In the genomic region with DNA sequence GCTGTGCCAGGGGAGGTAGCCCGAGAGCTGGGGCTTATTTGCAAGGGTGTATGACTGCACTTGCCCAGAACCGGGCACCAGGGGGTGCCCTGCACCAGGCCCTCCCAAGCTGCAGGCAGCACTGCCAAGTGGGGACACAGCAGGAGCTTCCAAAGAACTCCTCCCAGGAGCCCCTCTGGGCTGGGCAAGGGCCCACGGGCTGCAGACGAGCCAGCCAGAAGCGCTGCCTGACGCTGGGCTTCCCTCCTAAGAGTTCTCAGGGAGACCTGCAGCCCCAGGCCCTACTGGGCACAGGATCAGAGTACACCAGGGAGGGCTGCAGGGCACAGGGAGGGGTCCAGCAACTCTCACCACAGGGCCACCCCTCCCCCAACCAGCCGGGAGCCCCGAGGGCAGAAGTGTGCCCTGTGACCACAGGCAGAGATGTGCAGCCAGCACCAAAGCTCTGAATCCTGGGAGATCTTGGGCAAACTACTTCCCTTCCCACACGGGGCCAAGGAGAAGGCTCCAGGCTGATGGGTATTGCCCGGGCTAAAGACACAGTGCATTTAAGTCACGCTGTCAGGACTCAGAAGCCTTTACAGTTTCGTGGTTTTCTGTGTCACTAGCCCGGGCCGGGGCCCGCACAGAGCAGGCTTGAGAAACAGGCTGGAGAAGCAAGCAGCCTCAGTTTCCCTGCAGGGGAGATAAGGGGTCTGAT, we compare ENCODE assay signal across 8 cellular contexts.
DNase-seq lines count a peak whose midpoint lies in the region; ATAC-seq and TF ChIP-seq lines count a peak whose summit lies in the region.

No MANE protein-coding gene starts in this region.

- H3K18ac ChIP-seq in neuronal stem cell (ENCODE audit: low read length), result peak overlapping the region; percentile 83

- no peaks in the 10 kb centered on the region for H3K4me1 Mint-ChIP-seq in activated CD4-positive, alpha-beta T cell treated with anti-CD3 and anti-CD28 coated beads for 36 hours

- H3K27ac Mint-ChIP-seq in activated CD4-positive, alpha-beta T cell treated with anti-CD3 and anti-CD28 coated beads for 36 hours, result no peak overlapping the region

- peak; percentile 75 for DNase-seq in activated CD4-positive, alpha-beta T cell treated with anti-CD3 and anti-CD28 coated beads for 36 hours
- no peak for DNase-seq in activated CD4-positive, alpha-beta T cell treated with anti-CD3 and anti-CD28 coated beads for 1 hour
- peak; percentile 14 for DNase-seq in KG1 (lab: John Stamatoyannopoulos, UW)
- DNase-seq in SHP77 treated with DMSO at 0.1 percent for 48 hours (lab: John Stamatoyannopoulos, UW), result peak; percentile 15
- peak; percentile 25 to 66 for DNase-seq in dermis microvascular lymphatic vessel endothelial cell (ENCODE audit: low read depth in 2 of 2)
- no peak for DNase-seq in neuronal stem cell (ENCODE audit: low spot score)
- no peak for DNase-seq in ascending aorta (ENCODE audit: low spot score in 2 of 2)

- POLR2A ChIA-PET in activated CD4-positive, alpha-beta T cell treated with anti-CD3 and anti-CD28 coated beads for 36 hours (lab: Charles Lee), result no interaction called here

- H3K4me2 ChIP-seq in neuronal stem cell (ENCODE audit: insufficient read depth, low read length, poor library complexity, severe bottlenecking), result no peak overlapping the region

- H4K8ac ChIP-seq in neuronal stem cell (ENCODE audit: low read depth, low read length), result no peak overlapping the region

- H3K27ac ChIP-seq in neuronal stem cell (replicated peaks; ENCODE audit: low read length) (no peak overlapping the region), ascending aorta (no peak overlapping the region)

- no peak overlapping the region for H4K91ac ChIP-seq in neuronal stem cell (ENCODE audit: low read depth, low read length, poor library complexity)

- peaks cover 0 to 6% (median 0%) of the 10 kb centered on the region in 3 experiments for H3K27me3 ChIP-seq in neuronal stem cell (ENCODE audit: control insufficient read depth in 3 of 3, insufficient read depth in 3 of 3, low read depth in 1 of 3, low read length in 3 of 3)
- H3K27me3 ChIP-seq in ascending aorta, result no peaks in the 10 kb centered on the region

- no peak overlapping the region for H2BK12ac ChIP-seq in neuronal stem cell (ENCODE audit: low read length)

- peaks cover 11% of the 10 kb centered on the region for H3K27me3 Mint-ChIP-seq in activated CD4-positive, alpha-beta T cell treated with anti-CD3 and anti-CD28 coated beads for 36 hours

- TF ChIP-seq CTCF in ascending aorta (IDR thresholded peaks at IDR 0.05), result no peak

- no peak overlapping the region for H2BK5ac ChIP-seq in neuronal stem cell (ENCODE audit: low read length)

- no peak overlapping the region for H3K9ac ChIP-seq in neuronal stem cell (ENCODE audit: low read depth, low read length, poor library complexity)

- H2BK120ac ChIP-seq in neuronal stem cell (ENCODE audit: low read depth, low read length), result no peak overlapping the region

- H3K36me3 ChIP-seq in neuronal stem cell (replicated peaks in 1 of 2; ENCODE audit: control insufficient read depth in 2 of 2, insufficient read depth in 2 of 2, low read length in 2 of 2), result no peaks in the 10 kb centered on the region
- H3K36me3 ChIP-seq in ascending aorta, result no peaks in the 10 kb centered on the region

- H3K4me3 ChIP-seq in neuronal stem cell (ENCODE audit: low read length in 2 of 2) (no peak overlapping the region), ascending aorta (no peak overlapping the region)

- CTCF ChIA-PET in activated CD4-positive, alpha-beta T cell treated with anti-CD3 and anti-CD28 coated beads for 36 hours (lab: Charles Lee), result interaction anchor here (0.8 to 1.0 kb wide), 3 partner anchors 74 to 137 kb away, joined by 3 to 5 read pairs (median 3); no protein-coding TSS in a partner anchor

- no peak overlapping the region for H3K23ac ChIP-seq in neuronal stem cell (ENCODE audit: low read depth, low read length, poor library complexity)

- peak; percentile 97 for ATAC-seq in activated CD4-positive, alpha-beta T cell treated with anti-CD3 and anti-CD28 coated beads for 36 hours
- ATAC-seq in HG03280 (IDR thresholded peaks at IDR 0.05; ENCODE audit: unreplicated experiment), result no peak

- no peaks in the 10 kb centered on the region for H3K9me3 Mint-ChIP-seq in activated CD4-positive, alpha-beta T cell treated with anti-CD3 and anti-CD28 coated beads for 36 hours (ENCODE audit: low read depth)

- WGBS in neuronal stem cell (ENCODE audit: extremely low coverage in 2 of 2, insufficient read length in 2 of 2, insufficient replicate concordance in 1 of 2), 2 donors, result no CpG with 5 or more reads among the region's 15 CpGs

- no peak overlapping the region for H2AFZ ChIP-seq in neuronal stem cell (ENCODE audit: low read length)

- peaks cover 0 to 5% of the 10 kb centered on the region in 2 donors for H3K9me3 ChIP-seq in neuronal stem cell (replicated peaks in 1 of 2; ENCODE audit: control insufficient read depth in 2 of 2, insufficient read depth in 1 of 2, low read depth in 1 of 2, low read length in 2 of 2)
- no peaks in the 10 kb centered on the region for H3K9me3 ChIP-seq in ascending aorta

- H3K14ac ChIP-seq in neuronal stem cell (ENCODE audit: low read length), result no peak overlapping the region

- H3K4ac ChIP-seq in neuronal stem cell (ENCODE audit: low read length), result no peak overlapping the region

- no peaks in the 10 kb centered on the region for H3K36me3 Mint-ChIP-seq in activated CD4-positive, alpha-beta T cell treated with anti-CD3 and anti-CD28 coated beads for 36 hours (ENCODE audit: low read depth)

- no peaks in the 10 kb centered on the region for H3K4me1 ChIP-seq in neuronal stem cell (ENCODE audit: control insufficient read depth in 2 of 2, insufficient read depth in 1 of 2, low read depth in 1 of 2, low read length in 2 of 2)
- H3K4me1 ChIP-seq in ascending aorta, result no peaks in the 10 kb centered on the region

- H2BK15ac ChIP-seq in neuronal stem cell (ENCODE audit: low read length), result peak overlapping the region; percentile 49

- peak overlapping the region; percentile 84 for H2AK5ac ChIP-seq in neuronal stem cell (ENCODE audit: low read depth, low read length)

- H3K4me3 Mint-ChIP-seq in activated CD4-positive, alpha-beta T cell treated with anti-CD3 and anti-CD28 coated beads for 36 hours, result no peak overlapping the region

- intact Hi-C loops in activated CD4-positive, alpha-beta T cell treated with anti-CD3 and anti-CD28 coated beads for 36 hours (cut with DNase I, micrococcal nuclease), result loop anchor here (1.0 to 5.0 kb wide), 6 partner anchors 61 to 136 kb away; partner anchors contain the start of gene HES3 (in 1 of the 2)
- intact Hi-C loops in ascending aorta (cut with DNase I), result no loop called here

- no peaks in the 10 kb centered on the region for H3K79me1 ChIP-seq in neuronal stem cell (ENCODE audit: low read depth, low read length)

Comparison
In these comparisons a context has a peak if more than half of its experiments do, and no peak if none do; other contexts are left out.
1. DNase-seq: peak in activated CD4-positive, alpha-beta T cell treated with anti-CD3 and anti-CD28 coated beads for 36 hours (single experiment), KG1 (single experiment), SHP77 treated with DMSO at 0.1 percent for 48 hours (single experiment) and dermis microvascular lymphatic vessel endothelial cell (2 of 2); none in activated CD4-positive, alpha-beta T cell treated with anti-CD3 and anti-CD28 coated beads for 1 hour (single experiment), neuronal stem cell (single experiment) and ascending aorta (0 of 2).